In the genomic region with DNA sequence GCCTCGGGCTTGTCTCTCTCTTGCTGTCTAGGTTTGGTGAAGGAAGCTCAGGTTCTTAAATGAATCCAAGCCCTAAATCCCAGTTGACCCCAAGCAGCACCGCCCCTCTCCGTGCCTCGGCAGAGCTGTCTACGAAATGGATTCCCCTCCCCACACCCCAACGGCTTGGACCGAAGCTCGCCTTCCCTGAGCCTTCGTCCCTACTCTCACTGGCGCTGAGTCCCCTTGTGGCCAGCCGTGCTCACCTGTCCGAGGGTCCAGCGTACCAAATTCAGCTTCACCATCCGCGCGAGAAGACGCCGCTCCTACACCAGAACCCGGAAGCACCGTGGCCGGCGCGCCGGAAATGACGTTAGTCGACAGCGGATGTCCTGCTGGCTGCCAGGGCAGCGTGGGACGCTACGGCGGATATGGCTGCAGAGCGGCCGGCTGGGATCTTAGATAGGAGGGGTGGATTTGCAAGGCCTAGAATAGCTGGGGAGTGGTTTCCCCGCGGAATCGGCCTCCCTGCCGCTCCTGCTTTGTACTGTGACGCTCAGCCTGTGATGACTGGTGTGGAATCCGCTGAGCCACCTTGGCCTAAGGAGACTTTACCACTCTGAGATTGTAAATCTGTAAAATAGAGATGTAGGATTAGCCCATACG, we compare ENCODE assay signal across 1 cellular context.
A peak's percentile ranks its signal among the peaks of the same experiment; 100 is the strongest.
TF ChIP-seq lines count a peak whose summit lies in the region.

A gene (minus strand): TSS at position 325 of the 645 bp plus-strand sequence. CDS start 2,201 bp downstream, outside the sequence.

TF ChIP-seq in K562, 482 proteins besides CTCF, POLR2A, EP300 and RAD21 (continued from another document and continues in another):
- TF ChIP-seq, protein P1, sequence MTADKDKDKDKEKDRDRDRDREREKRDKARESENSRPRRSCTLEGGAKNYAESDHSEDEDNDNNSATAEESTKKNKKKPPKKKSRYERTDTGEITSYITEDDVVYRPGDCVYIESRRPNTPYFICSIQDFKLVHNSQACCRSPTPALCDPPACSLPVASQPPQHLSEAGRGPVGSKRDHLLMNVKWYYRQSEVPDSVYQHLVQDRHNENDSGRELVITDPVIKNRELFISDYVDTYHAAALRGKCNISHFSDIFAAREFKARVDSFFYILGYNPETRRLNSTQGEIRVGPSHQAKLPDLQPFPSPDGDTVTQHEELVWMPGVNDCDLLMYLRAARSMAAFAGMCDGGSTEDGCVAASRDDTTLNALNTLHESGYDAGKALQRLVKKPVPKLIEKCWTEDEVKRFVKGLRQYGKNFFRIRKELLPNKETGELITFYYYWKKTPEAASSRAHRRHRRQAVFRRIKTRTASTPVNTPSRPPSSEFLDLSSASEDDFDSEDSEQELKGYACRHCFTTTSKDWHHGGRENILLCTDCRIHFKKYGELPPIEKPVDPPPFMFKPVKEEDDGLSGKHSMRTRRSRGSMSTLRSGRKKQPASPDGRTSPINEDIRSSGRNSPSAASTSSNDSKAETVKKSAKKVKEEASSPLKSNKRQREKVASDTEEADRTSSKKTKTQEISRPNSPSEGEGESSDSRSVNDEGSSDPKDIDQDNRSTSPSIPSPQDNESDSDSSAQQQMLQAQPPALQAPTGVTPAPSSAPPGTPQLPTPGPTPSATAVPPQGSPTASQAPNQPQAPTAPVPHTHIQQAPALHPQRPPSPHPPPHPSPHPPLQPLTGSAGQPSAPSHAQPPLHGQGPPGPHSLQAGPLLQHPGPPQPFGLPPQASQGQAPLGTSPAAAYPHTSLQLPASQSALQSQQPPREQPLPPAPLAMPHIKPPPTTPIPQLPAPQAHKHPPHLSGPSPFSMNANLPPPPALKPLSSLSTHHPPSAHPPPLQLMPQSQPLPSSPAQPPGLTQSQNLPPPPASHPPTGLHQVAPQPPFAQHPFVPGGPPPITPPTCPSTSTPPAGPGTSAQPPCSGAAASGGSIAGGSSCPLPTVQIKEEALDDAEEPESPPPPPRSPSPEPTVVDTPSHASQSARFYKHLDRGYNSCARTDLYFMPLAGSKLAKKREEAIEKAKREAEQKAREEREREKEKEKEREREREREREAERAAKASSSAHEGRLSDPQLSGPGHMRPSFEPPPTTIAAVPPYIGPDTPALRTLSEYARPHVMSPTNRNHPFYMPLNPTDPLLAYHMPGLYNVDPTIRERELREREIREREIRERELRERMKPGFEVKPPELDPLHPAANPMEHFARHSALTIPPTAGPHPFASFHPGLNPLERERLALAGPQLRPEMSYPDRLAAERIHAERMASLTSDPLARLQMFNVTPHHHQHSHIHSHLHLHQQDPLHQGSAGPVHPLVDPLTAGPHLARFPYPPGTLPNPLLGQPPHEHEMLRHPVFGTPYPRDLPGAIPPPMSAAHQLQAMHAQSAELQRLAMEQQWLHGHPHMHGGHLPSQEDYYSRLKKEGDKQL (CRISPR knock-in tag; IDR thresholded peaks at IDR 0.05; ENCODE audit: borderline replicate concordance), result no peak
- no peak for TF ChIP-seq CAMTA2 (CRISPR knock-in tag; conservative IDR thresholded peaks at IDR 0.05)
- TF ChIP-seq ZNF644 (tag; IDR thresholded peaks at IDR 0.05; ENCODE audit: low read depth), result no peak
- TF ChIP-seq, protein P2, sequence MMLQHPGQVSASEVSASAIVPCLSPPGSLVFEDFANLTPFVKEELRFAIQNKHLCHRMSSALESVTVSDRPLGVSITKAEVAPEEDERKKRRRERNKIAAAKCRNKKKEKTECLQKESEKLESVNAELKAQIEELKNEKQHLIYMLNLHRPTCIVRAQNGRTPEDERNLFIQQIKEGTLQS (IDR thresholded peaks at IDR 0.05), result no peak
- TF ChIP-seq, protein P2 (CRISPR knock-in tag; conservative IDR thresholded peaks at IDR 0.05), result no peak
- no peak for TF ChIP-seq HMGN3 (IDR thresholded peaks at IDR 0.05; ENCODE audit: borderline replicate concordance, extremely low read depth, insufficient read length, low read depth, low read length)
- peak; percentile 80; the same call in 1 of the 2 replicates for TF ChIP-seq DIDO1 (tag; IDR thresholded peaks at IDR 0.05; ENCODE audit: low read depth)
- TF ChIP-seq, protein P3, sequence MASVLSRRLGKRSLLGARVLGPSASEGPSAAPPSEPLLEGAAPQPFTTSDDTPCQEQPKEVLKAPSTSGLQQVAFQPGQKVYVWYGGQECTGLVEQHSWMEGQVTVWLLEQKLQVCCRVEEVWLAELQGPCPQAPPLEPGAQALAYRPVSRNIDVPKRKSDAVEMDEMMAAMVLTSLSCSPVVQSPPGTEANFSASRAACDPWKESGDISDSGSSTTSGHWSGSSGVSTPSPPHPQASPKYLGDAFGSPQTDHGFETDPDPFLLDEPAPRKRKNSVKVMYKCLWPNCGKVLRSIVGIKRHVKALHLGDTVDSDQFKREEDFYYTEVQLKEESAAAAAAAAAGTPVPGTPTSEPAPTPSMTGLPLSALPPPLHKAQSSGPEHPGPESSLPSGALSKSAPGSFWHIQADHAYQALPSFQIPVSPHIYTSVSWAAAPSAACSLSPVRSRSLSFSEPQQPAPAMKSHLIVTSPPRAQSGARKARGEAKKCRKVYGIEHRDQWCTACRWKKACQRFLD (CRISPR knock-in tag; IDR thresholded peaks at IDR 0.05), result no peak
- peak in 1 of 2 experiments; percentile 98; a peak in 2 of 4 replicates for TF ChIP-seq HDAC1 (IDR thresholded peaks at IDR 0.05)
- TF ChIP-seq RBFOX2 (IDR thresholded peaks at IDR 0.05; ENCODE audit: low read depth, low read length), result peak; percentile 86
- TF ChIP-seq NUFIP1 (IDR thresholded peaks at IDR 0.05; ENCODE audit: partially characterized antibody), result no peak
- TF ChIP-seq, protein P4, sequence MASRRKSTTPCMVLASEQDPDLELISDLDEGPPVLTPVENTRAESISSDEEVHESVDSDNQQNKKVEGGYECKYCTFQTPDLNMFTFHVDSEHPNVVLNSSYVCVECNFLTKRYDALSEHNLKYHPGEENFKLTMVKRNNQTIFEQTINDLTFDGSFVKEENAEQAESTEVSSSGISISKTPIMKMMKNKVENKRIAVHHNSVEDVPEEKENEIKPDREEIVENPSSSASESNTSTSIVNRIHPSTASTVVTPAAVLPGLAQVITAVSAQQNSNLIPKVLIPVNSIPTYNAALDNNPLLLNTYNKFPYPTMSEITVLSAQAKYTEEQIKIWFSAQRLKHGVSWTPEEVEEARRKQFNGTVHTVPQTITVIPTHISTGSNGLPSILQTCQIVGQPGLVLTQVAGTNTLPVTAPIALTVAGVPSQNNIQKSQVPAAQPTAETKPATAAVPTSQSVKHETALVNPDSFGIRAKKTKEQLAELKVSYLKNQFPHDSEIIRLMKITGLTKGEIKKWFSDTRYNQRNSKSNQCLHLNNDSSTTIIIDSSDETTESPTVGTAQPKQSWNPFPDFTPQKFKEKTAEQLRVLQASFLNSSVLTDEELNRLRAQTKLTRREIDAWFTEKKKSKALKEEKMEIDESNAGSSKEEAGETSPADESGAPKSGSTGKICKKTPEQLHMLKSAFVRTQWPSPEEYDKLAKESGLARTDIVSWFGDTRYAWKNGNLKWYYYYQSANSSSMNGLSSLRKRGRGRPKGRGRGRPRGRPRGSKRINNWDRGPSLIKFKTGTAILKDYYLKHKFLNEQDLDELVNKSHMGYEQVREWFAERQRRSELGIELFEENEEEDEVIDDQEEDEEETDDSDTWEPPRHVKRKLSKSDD (conservative IDR thresholded peaks at IDR 0.05; ENCODE audit: low read length), result no peak
- TF ChIP-seq ZNF217 (CRISPR knock-in tag; IDR thresholded peaks at IDR 0.05), result no peak
- TF ChIP-seq, protein P5, sequence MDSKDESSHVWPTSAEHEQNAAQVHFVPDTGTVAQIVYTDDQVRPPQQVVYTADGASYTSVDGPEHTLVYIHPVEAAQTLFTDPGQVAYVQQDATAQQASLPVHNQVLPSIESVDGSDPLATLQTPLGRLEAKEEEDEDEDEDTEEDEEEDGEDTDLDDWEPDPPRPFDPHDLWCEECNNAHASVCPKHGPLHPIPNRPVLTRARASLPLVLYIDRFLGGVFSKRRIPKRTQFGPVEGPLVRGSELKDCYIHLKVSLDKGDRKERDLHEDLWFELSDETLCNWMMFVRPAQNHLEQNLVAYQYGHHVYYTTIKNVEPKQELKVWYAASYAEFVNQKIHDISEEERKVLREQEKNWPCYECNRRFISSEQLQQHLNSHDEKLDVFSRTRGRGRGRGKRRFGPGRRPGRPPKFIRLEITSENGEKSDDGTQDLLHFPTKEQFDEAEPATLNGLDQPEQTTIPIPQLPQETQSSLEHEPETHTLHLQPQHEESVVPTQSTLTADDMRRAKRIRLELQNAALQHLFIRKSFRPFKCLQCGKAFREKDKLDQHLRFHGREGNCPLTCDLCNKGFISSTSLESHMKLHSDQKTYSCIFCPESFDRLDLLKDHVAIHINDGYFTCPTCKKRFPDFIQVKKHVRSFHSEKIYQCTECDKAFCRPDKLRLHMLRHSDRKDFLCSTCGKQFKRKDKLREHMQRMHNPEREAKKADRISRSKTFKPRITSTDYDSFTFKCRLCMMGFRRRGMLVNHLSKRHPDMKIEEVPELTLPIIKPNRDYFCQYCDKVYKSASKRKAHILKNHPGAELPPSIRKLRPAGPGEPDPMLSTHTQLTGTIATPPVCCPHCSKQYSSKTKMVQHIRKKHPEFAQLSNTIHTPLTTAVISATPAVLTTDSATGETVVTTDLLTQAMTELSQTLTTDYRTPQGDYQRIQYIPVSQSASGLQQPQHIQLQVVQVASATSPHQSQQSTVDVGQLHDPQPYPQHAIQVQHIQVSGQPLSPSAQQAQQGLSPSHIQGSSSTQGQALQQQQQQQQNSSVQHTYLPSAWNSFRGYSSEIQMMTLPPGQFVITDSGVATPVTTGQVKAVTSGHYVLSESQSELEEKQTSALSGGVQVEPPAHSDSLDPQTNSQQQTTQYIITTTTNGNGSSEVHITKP (IDR thresholded peaks at IDR 0.05; ENCODE audit: partially characterized antibody), result no peak
- TF ChIP-seq SMARCB1 (IDR thresholded peaks at IDR 0.05; ENCODE audit: insufficient read length, low read depth), result no peak
- TF ChIP-seq, protein P6, sequence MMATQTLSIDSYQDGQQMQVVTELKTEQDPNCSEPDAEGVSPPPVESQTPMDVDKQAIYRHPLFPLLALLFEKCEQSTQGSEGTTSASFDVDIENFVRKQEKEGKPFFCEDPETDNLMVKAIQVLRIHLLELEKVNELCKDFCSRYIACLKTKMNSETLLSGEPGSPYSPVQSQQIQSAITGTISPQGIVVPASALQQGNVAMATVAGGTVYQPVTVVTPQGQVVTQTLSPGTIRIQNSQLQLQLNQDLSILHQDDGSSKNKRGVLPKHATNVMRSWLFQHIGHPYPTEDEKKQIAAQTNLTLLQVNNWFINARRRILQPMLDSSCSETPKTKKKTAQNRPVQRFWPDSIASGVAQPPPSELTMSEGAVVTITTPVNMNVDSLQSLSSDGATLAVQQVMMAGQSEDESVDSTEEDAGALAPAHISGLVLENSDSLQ (IDR thresholded peaks at IDR 0.05), result peak; percentile 38; the same call in 1 of the 2 replicates
- TF ChIP-seq MAFG (tag; conservative IDR thresholded peaks at IDR 0.05), result no peak
- TF ChIP-seq, protein P7, sequence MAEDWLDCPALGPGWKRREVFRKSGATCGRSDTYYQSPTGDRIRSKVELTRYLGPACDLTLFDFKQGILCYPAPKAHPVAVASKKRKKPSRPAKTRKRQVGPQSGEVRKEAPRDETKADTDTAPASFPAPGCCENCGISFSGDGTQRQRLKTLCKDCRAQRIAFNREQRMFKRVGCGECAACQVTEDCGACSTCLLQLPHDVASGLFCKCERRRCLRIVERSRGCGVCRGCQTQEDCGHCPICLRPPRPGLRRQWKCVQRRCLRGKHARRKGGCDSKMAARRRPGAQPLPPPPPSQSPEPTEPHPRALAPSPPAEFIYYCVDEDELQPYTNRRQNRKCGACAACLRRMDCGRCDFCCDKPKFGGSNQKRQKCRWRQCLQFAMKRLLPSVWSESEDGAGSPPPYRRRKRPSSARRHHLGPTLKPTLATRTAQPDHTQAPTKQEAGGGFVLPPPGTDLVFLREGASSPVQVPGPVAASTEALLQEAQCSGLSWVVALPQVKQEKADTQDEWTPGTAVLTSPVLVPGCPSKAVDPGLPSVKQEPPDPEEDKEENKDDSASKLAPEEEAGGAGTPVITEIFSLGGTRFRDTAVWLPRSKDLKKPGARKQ (CRISPR knock-in tag; IDR thresholded peaks at IDR 0.05), result no peak
- TF ChIP-seq, protein P8, sequence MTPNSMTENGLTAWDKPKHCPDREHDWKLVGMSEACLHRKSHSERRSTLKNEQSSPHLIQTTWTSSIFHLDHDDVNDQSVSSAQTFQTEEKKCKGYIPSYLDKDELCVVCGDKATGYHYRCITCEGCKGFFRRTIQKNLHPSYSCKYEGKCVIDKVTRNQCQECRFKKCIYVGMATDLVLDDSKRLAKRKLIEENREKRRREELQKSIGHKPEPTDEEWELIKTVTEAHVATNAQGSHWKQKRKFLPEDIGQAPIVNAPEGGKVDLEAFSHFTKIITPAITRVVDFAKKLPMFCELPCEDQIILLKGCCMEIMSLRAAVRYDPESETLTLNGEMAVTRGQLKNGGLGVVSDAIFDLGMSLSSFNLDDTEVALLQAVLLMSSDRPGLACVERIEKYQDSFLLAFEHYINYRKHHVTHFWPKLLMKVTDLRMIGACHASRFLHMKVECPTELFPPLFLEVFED (CRISPR knock-in tag; conservative IDR thresholded peaks at IDR 0.05), result no peak
- TF ChIP-seq PCBP1 (IDR thresholded peaks at IDR 0.05; ENCODE audit: low read depth, low read length, poor library complexity, severe bottlenecking), result no peak
- TF ChIP-seq NCOA2 (IDR thresholded peaks at IDR 0.05; ENCODE audit: partially characterized antibody in 2 of 2), result no peak
- TF ChIP-seq POLR3G (IDR thresholded peaks at IDR 0.05; ENCODE audit: extremely low read depth, insufficient read length, insufficient replicate concordance), result no peak
